ENCODE assay signal across 18 cellular contexts in the genomic region with DNA sequence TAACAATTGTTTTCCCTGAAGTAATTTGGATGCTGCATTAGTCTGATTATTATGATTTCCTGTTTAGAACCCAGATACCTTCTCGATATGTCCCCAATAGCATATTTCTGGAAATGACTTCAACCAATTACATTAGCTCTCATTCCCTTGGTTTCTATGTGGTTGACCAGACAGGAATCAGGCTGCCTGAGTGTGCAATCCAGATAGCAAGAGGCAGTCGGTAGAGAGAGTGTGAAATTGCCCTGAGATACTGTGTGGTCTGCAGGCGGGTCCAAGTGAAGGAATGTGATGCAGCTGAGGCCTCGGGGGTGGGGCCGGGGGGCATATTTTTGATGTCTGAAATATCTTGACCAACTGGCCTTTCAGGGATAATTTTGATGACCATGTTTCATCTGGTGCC.
DNase-seq lines count a peak whose midpoint lies in the region; ATAC-seq and TF ChIP-seq lines count a peak whose summit lies in the region.
"Had no signal": no experiment of that assay in that cellular context is flagged by ENCODE, and none has a peak within 500 bp of the region (broad histone marks: within the 10 kb centered on the region; RNA-seq: fewer than 3 reads in every experiment).

No MANE protein-coding gene starts in this region.

- peaks cover 32% of the 10 kb centered on the region for H3F3A ChIP-seq in neural progenitor cell (ENCODE audit: low read depth)

- H3K4me1 ChIP-seq in neural progenitor cell = peaks cover 40% of the 10 kb centered on the region
- 0 out of 2 replicates have a peak, but pooled peaks cover 5% of the 10 kb centered on the region for H3K4me1 ChIP-seq in Caco-2
- peaks cover 6 to 8% of the 10 kb centered on the region in 2 donors for H3K4me1 ChIP-seq in thyroid gland

- no TSS peak for BruUV-seq in Caco-2 (replicated peaks; lab: Mats Ljungman, UMichigan)

- no peaks in the 10 kb centered on the region for H3K9me3 ChIP-seq in neural progenitor cell (ENCODE audit: low read depth)
- no peaks in the 10 kb centered on the region for H3K9me3 ChIP-seq in Caco-2
- H3K9me3 ChIP-seq in thyroid gland = no peaks in the 10 kb centered on the region
- H3K9me3 ChIP-seq: upper lobe of left lung had no signal

- WGBS in thyroid gland, 2 donors = 78 to 82% methylated on average over 5 of the region's 5 CpGs

- H3K4me3 ChIP-seq in brain microvascular endothelial cell (ENCODE audit: low read depth, low read length) (no peak overlapping the region), neural progenitor cell (no peak overlapping the region), Caco-2 (ENCODE audit: low read depth, low read length) (no peak overlapping the region), thyroid gland (replicated peaks in 1 of 3) (no peak overlapping the region)
- H3K4me3 ChIP-seq: GM23338, upper lobe of left lung had no signal

- no peak overlapping the region for H2AFZ ChIP-seq in neural progenitor cell (replicated peaks)

- POLR2A ChIA-PET in Caco-2 (lab: Charles Lee) = no interaction called here
- POLR2A ChIA-PET in activated CD4-positive, alpha-beta T cell treated with anti-CD3 and anti-CD28 coated beads for 36 hours (lab: Charles Lee) = no interaction called here

- H3K27ac Mint-ChIP-seq in neural progenitor cell = peak overlapping the region; percentile 97
- H3K27ac Mint-ChIP-seq in Caco-2 (ENCODE audit: unreplicated experiment) = no peak overlapping the region
- no peak overlapping the region for H3K27ac Mint-ChIP-seq in activated CD4-positive, alpha-beta T cell treated with anti-CD3 and anti-CD28 coated beads for 36 hours
- H3K27ac Mint-ChIP-seq: activated naive CD8-positive, alpha-beta T cell treated with anti-CD3 and anti-CD28 coated beads, Interleukin-2, amount 50 U/mL, for 24 hours; GM23338; mesothelial cell of epicardium had no signal

- no peaks in the 10 kb centered on the region for H3K27me3 ChIP-seq in brain microvascular endothelial cell (replicated peaks)
- H3K27me3 ChIP-seq in neural progenitor cell = no peaks in the 10 kb centered on the region
- no peaks in the 10 kb centered on the region for H3K27me3 ChIP-seq in Caco-2 (replicated peaks; ENCODE audit: control insufficient read depth, insufficient read depth, low read length)
- no peaks in the 10 kb centered on the region for H3K27me3 ChIP-seq in thyroid gland
- H3K27me3 ChIP-seq: upper lobe of left lung had no signal

- peaks cover 4% of the 10 kb centered on the region for H3K27me3 Mint-ChIP-seq in neural progenitor cell (ENCODE audit: insufficient read depth, low read depth)
- no peaks in the 10 kb centered on the region for H3K27me3 Mint-ChIP-seq in Caco-2 (ENCODE audit: insufficient read depth, unreplicated experiment)
- no peaks in the 10 kb centered on the region for H3K27me3 Mint-ChIP-seq in activated CD4-positive, alpha-beta T cell treated with anti-CD3 and anti-CD28 coated beads for 36 hours
- H3K27me3 Mint-ChIP-seq: dendritic cell treated with granulocyte-macrophage colony-stimulating factor and Interleukin-4, amounts not matched to agents 40 ng/mL and 50 ng/mL, for 4 days had no signal

- H3K9me3 Mint-ChIP-seq in neural progenitor cell (no peaks in the 10 kb centered on the region), Caco-2 (ENCODE audit: unreplicated experiment) (no peaks in the 10 kb centered on the region)
- H3K9me3 Mint-ChIP-seq in activated CD4-positive, alpha-beta T cell treated with anti-CD3 and anti-CD28 coated beads for 36 hours (ENCODE audit: low read depth) = no peaks in the 10 kb centered on the region
- H3K9me3 Mint-ChIP-seq: activated naive CD8-positive, alpha-beta T cell treated with anti-CD3 and anti-CD28 coated beads, Interleukin-2, amount 50 U/mL, for 24 hours; dendritic cell treated with granulocyte-macrophage colony-stimulating factor and Interleukin-4, amounts not matched to agents 40 ng/mL and 50 ng/mL, for 4 days; GM23338; mesothelial cell of epicardium had no signal

- H3K36me3 ChIP-seq in brain microvascular endothelial cell (replicated peaks) (no peaks in the 10 kb centered on the region), neural progenitor cell (no peaks in the 10 kb centered on the region), Caco-2 (ENCODE audit: control insufficient read depth, insufficient read depth, low read length) (no peaks in the 10 kb centered on the region), thyroid gland (no peaks in the 10 kb centered on the region)
- H3K36me3 ChIP-seq: upper lobe of left lung had no signal

- no peak for ATAC-seq in activated CD4-positive, alpha-beta T cell treated with anti-CD3 and anti-CD28 coated beads for 36 hours
- ATAC-seq: activated naive CD8-positive, alpha-beta T cell treated with anti-CD3 and anti-CD28 coated beads, Interleukin-2, amount 50 U/mL, for 24 hours; GM23338 had no signal

- H3K27ac ChIP-seq in brain microvascular endothelial cell (peak overlapping the region; percentile 94), neural progenitor cell (no peak overlapping the region), thyroid gland (no peak overlapping the region)
- H3K27ac ChIP-seq: upper lobe of left lung had no signal

- CTCF ChIA-PET in Caco-2 (lab: Charles Lee) = interaction anchor here (1.3 kb wide), 1 partner anchor 178 kb away, joined by 4 read pairs; no protein-coding TSS in a partner anchor
- CTCF ChIA-PET in activated CD4-positive, alpha-beta T cell treated with anti-CD3 and anti-CD28 coated beads for 36 hours (lab: Charles Lee) = interaction anchor here (0.6 to 1.8 kb wide), 3 partner anchors 11 to 177 kb away, joined by 3 read pairs; no protein-coding TSS in a partner anchor

- H3K4me1 Mint-ChIP-seq in neural progenitor cell (peaks cover 56% of the 10 kb centered on the region), Caco-2 (ENCODE audit: low read depth, unreplicated experiment) (no peaks in the 10 kb centered on the region)
- H3K4me1 Mint-ChIP-seq in activated CD4-positive, alpha-beta T cell treated with anti-CD3 and anti-CD28 coated beads for 36 hours = peaks cover 17% of the 10 kb centered on the region

- H3K4me2 ChIP-seq in neural progenitor cell = no peak overlapping the region
- H3K4me2 ChIP-seq: GM23338 had no signal

- in situ Hi-C loops in brain microvascular endothelial cell (cut with HindIII; ENCODE audit: low pct_ligation_motif_present, low sequenced_read_pairs) = no loop called here

- intact Hi-C loops in Caco-2 (cut with micrococcal nuclease; ENCODE audit: unreplicated experiment) (loop anchor here (5.0 kb wide), 1 partner anchor 179 kb away; no protein-coding TSS in a partner anchor), thyroid gland (cut with DNase I) (no loop called here)
- intact Hi-C loops in activated CD4-positive, alpha-beta T cell treated with anti-CD3 and anti-CD28 coated beads for 36 hours (cut with DNase I, micrococcal nuclease) = no loop called here

- H3K9ac ChIP-seq in neural progenitor cell = no peak overlapping the region

- DNase-seq in EH (ENCODE audit: low read depth) (peak; percentile 65), OCI-M2 (lab: John Stamatoyannopoulos, UW; ENCODE audit: unreplicated experiment) (peak; percentile 35), brain microvascular endothelial cell (peak; percentile 56), neural progenitor cell (ENCODE audit: low spot score) (no peak), NCI-H2107 (lab: John Stamatoyannopoulos, UW) (no peak), Caco-2 (no peak), thyroid gland (no peak)
- DNase-seq in activated CD4-positive, alpha-beta T cell treated with anti-CD3 and anti-CD28 coated beads for 36 hours = no peak
- DNase-seq: activated CD4-positive, alpha-beta T cell treated with anti-CD3 and anti-CD28 coated beads for 1 hour; activated naive CD8-positive, alpha-beta T cell treated with anti-CD3 and anti-CD28 coated beads, Interleukin-2, amount 50 U/mL, for 24 hours; DMS79; NCI-H2171 treated with DMSO at 0.1 percent for 48 hours; stimulated activated CD4-positive, alpha-beta T cell treated with anti-CD3 and anti-CD28 coated beads, Interleukin-1b, Interleukin-23, amount 100 ng/mL, for 48 hours; SW 1271; upper lobe of left lung had no signal

- H4K20me1 ChIP-seq in neural progenitor cell (ENCODE audit: low read depth) = no peaks in the 10 kb centered on the region

- peak overlapping the region; percentile 19 for H3K4me3 Mint-ChIP-seq in neural progenitor cell
- no peak overlapping the region for H3K4me3 Mint-ChIP-seq in Caco-2 (ENCODE audit: unreplicated experiment)
- H3K4me3 Mint-ChIP-seq in activated CD4-positive, alpha-beta T cell treated with anti-CD3 and anti-CD28 coated beads for 36 hours = no peak overlapping the region
- H3K4me3 Mint-ChIP-seq: activated naive CD8-positive, alpha-beta T cell treated with anti-CD3 and anti-CD28 coated beads, Interleukin-2, amount 50 U/mL, for 24 hours; dendritic cell treated with granulocyte-macrophage colony-stimulating factor and Interleukin-4, amounts not matched to agents 40 ng/mL and 50 ng/mL, for 4 days; GM23338; mesothelial cell of epicardium had no signal

- TF ChIP-seq CTCF in brain microvascular endothelial cell (IDR thresholded peaks at IDR 0.05; ENCODE audit: low read depth, low read length, missing control alignments) = no peak
- TF ChIP-seq CTCF in neural progenitor cell (IDR thresholded peaks at IDR 0.05) = no peak
- TF ChIP-seq CTCF in Caco-2 (IDR thresholded peaks at IDR 0.05; ENCODE audit: insufficient read depth in 1 of 2, low read depth in 1 of 2, low read length in 1 of 2, severe bottlenecking in 1 of 2, unreplicated experiment in 1 of 2) = no peak
- TF ChIP-seq CTCF in thyroid gland (IDR thresholded peaks at IDR 0.05) = no peak

- H3K79me2 ChIP-seq in neural progenitor cell (ENCODE audit: low read depth) = no peaks in the 10 kb centered on the region

- H3K36me3 Mint-ChIP-seq in neural progenitor cell = no peaks in the 10 kb centered on the region
- H3K36me3 Mint-ChIP-seq in Caco-2 (ENCODE audit: insufficient read depth, unreplicated experiment) = no peaks in the 10 kb centered on the region
- no peaks in the 10 kb centered on the region for H3K36me3 Mint-ChIP-seq in activated CD4-positive, alpha-beta T cell treated with anti-CD3 and anti-CD28 coated beads for 36 hours (ENCODE audit: low read depth)
- H3K36me3 Mint-ChIP-seq: mesothelial cell of epicardium had no signal

- no peak for TF ChIP-seq POLR2A in thyroid gland (IDR thresholded peaks at IDR 0.05)

Comparison
In these comparisons a context has a peak if more than half of its experiments do, and no peak if none do; other contexts are left out.
1. DNase-seq: peak in EH (single experiment), OCI-M2 (single experiment) and brain microvascular endothelial cell (single experiment); none in neural progenitor cell (single experiment), NCI-H2107 (single experiment), Caco-2 (0 of 2), thyroid gland (0 of 2) and activated CD4-positive, alpha-beta T cell treated with anti-CD3 and anti-CD28 coated beads for 36 hours (single experiment).